8 cellular contexts compared by ENCODE assay signal in the genomic region with DNA sequence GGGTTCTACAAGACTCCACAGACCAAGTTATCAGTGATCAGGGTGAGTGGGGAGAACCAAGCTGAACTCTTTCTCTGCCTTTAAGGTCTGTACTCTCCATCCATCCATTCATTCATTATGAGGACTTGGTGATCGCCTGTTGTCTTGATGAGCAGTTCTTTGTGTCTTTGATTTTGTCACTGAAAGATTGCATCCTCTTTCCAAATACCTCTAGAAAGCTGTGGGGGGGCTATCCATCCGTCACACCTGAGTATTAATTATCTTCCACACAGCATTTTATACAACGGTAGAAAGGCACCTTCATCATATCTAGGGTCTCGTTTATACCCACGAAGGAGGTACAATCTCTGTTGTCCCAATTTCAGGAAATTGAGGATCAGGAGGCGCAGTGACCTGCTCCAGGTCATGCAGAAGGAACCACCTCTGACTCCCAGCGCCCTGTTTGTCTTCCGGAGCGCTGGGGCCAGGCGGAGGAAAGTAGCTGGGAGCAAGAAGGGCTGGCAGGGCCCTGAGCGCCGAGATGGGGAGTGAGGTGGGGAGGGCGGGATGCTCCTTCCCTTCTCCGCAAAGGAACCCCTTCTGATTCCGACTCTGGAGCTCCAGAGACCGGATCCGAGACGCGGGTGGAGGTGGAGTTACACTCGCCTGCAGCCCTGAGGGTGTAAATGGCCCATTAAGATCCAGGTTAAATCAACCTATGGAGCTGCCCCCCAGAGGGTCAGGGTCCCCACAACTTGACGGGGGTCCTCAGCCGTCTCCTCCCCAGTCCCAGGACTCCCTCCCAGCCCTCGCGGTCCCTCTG. TPM values are rescaled to one million over a fixed set of nuclear protein-coding genes. Genes with fewer than 3 reads are reported as not detected.
DNase-seq lines count a peak whose midpoint lies in the region; ATAC-seq, FAIRE-seq and TF ChIP-seq lines count a peak whose summit lies in the region.

No MANE protein-coding gene starts in this region.

- peaks cover 15% of the 10 kb centered on the region for H3K4me1 ChIP-seq in effector memory CD4-positive, alpha-beta T cell (ENCODE audit: control insufficient read depth, insufficient read depth, low read length, poor library complexity, severe bottlenecking)

- H3K27me3 ChIP-seq in GM06990 (replicated peaks; ENCODE audit: control insufficient read depth, insufficient read depth, low read length) = no peaks in the 10 kb centered on the region
- H3K27me3 ChIP-seq in effector memory CD4-positive, alpha-beta T cell (replicated peaks; ENCODE audit: control insufficient read depth, insufficient read depth, low read length, poor library complexity, severe bottlenecking) = no peaks in the 10 kb centered on the region

- H3K36me3 Mint-ChIP-seq in nephron progenitor cell (ENCODE audit: low read depth) = peaks cover 4% of the 10 kb centered on the region

- no peak for TF ChIP-seq RAD21 in Ishikawa (IDR thresholded peaks at IDR 0.05; ENCODE audit: low read depth)

- peaks cover 33% of the 10 kb centered on the region for H3K4me1 Mint-ChIP-seq in nephron progenitor cell

- peak; percentile 43 for ATAC-seq in GM21529 (IDR thresholded peaks at IDR 0.05; ENCODE audit: unreplicated experiment)

- no peaks in the 10 kb centered on the region for H3K9me3 ChIP-seq in effector memory CD4-positive, alpha-beta T cell (ENCODE audit: control insufficient read depth, low read length)

- peak overlapping the region; percentile 81 for H3K4me3 Mint-ChIP-seq in nephron progenitor cell

- TF ChIP-seq EP300 in Ishikawa (IDR thresholded peaks at IDR 0.05; ENCODE audit: borderline replicate concordance) = no peak

- peak overlapping the region; percentile 47 for H3K27ac ChIP-seq in effector memory CD4-positive, alpha-beta T cell (ENCODE audit: insufficient read depth, low read length, poor library complexity, severe bottlenecking)

- no peak for FAIRE-seq in frontal cortex (lab: Jason Lieb, UNC)

- H3K27ac Mint-ChIP-seq in nephron progenitor cell = no peak overlapping the region

- DNase-seq in GM06990 (ENCODE audit: extremely low read depth, insufficient read length) (no peak), nephron progenitor cell (no peak), dedifferentiated amniotic fluid mesenchymal stem cell (ENCODE audit: extremely low spot score) (no peak), NCI-H69 (lab: John Stamatoyannopoulos, UW) (no peak), frontal cortex (ENCODE audit: low spot score in 2 of 2) (no peak)
- no peak for DNase-seq in effector memory CD4-positive, alpha-beta T cell

- H3K27me3 Mint-ChIP-seq in nephron progenitor cell (ENCODE audit: low read depth, poor library complexity) = peaks cover 45% of the 10 kb centered on the region

- H3K4me3 ChIP-seq in GM06990 (replicated peaks; ENCODE audit: low read depth, low read length) = peak overlapping the region; percentile 62
- peak overlapping the region; percentile 83 for H3K4me3 ChIP-seq in effector memory CD4-positive, alpha-beta T cell (ENCODE audit: insufficient read depth, low read depth, low read length, poor library complexity, severe bottlenecking)

- no peaks in the 10 kb centered on the region for H3K36me3 ChIP-seq in GM06990 (ENCODE audit: control insufficient read depth, insufficient read depth, low read length)
- no peaks in the 10 kb centered on the region for H3K36me3 ChIP-seq in effector memory CD4-positive, alpha-beta T cell (ENCODE audit: control insufficient read depth, insufficient read depth, low read length)

- TF ChIP-seq CTCF in GM06990 (IDR thresholded peaks at IDR 0.05; ENCODE audit: insufficient read depth, low read length, poor library complexity, severe bottlenecking) (no peak), nephron progenitor cell (IDR thresholded peaks at IDR 0.05) (no peak)

- H3K9me3 Mint-ChIP-seq in nephron progenitor cell = peaks cover 5% of the 10 kb centered on the region

TF ChIP-seq in Ishikawa, 13 proteins besides CTCF, POLR2A, EP300 and RAD21:
- no peak for TF ChIP-seq TCF12 (IDR thresholded peaks at IDR 0.05; ENCODE audit: low read depth)
- TF ChIP-seq ZBTB7A (IDR thresholded peaks at IDR 0.05; ENCODE audit: low read depth) = peak; percentile 58; the same call in 1 of the 2 replicates
- no peak for TF ChIP-seq TEAD4 (IDR thresholded peaks at IDR 0.05)
- no peak for TF ChIP-seq EGR1 (IDR thresholded peaks at IDR 0.05)

RNA-seq across cellular contexts. Expression of a gene that starts 0.6 kb away (rescaled TPM):
- total RNA-seq in frontal cortex = 110 TPM

RNA-seq across cellular contexts. Expression of a gene that starts 52.3 kb away (rescaled TPM):
- total RNA-seq in frontal cortex = 7.7 TPM
